In the genomic region with DNA sequence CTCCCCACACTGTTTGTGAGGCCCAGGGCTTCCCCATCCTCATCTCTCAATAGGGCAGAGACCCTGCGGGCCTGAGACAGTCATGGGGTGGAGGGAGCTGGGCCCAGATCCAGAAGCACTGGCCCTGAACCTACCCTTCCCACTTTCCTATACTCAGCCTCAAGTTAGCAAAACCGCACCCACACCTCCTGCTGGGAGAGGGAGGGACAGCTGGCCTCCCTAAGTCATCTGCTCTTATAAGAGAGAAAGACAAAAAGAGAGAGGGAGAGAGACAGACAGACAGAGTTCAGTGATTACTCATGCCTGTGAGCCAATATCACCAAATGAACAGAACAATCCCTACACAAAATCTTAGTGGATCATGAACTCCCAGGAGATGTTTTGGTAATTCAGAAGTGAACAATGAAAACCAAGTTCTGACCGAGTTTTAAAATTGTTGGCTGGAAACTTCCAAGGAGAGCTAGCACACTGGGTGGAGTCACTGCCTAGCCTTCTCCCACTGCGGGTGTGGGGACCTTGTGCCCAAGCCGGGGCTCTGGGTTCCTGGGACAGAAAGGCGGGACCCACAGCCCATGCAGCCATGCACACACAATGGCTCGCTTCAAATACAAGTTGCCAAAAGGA, we compare ENCODE assay signal across 1 cellular context.
TF ChIP-seq lines count a peak whose summit lies in the region.

No MANE protein-coding gene starts in this region.

TF ChIP-seq in HCT116, 20 proteins besides CTCF, POLR2A, EP300 and RAD21 (continued from another document):
- no peak for TF ChIP-seq REST (IDR thresholded peaks at IDR 0.05; ENCODE audit: low read depth)
TF ChIP-seq in HCT116: peak in this region for 0.
